ENCODE assay signal across 8 cellular contexts in genomic region chr6:166949533-166950442, GRCh38. TPM values are rescaled to one million over a fixed set of nuclear protein-coding genes. Genes with fewer than 3 reads are reported as not detected.
DNase-seq lines count a peak whose midpoint lies in the region; ATAC-seq and TF ChIP-seq lines count a peak whose summit lies in the region.

No MANE protein-coding gene starts in this region.

- H3K4me1 ChIP-seq in psoas muscle = no peaks in the 10 kb centered on the region
- H3K4me1 ChIP-seq in SJCRH30 = peaks cover 7% of the 10 kb centered on the region

- H3K36me3 ChIP-seq in psoas muscle (ENCODE audit: insufficient read depth in 1 of 2, low read depth in 1 of 2) = peaks cover 0 to 17% of the 10 kb centered on the region in 2 donors
- no peaks in the 10 kb centered on the region for H3K36me3 ChIP-seq in SJCRH30

- H3K9me3 ChIP-seq in psoas muscle (no peaks in the 10 kb centered on the region), SJCRH30 (replicated peaks) (no peaks in the 10 kb centered on the region)

- H3K27ac ChIP-seq in caudate nucleus (ENCODE audit: low read depth, low read length) = peak overlapping the region; percentile 21
- peak overlapping the region; percentile 9 for H3K27ac ChIP-seq in psoas muscle
- H3K27ac ChIP-seq in SJCRH30 = no peak overlapping the region

- DNase-seq in GM19238 (ENCODE audit: insufficient read length, low spot score) (peak; percentile 34), caudate nucleus (lab: John Stamatoyannopoulos, UW) (no peak), psoas muscle (no peak), SJCRH30 (no peak), AG08395 (ENCODE audit: low spot score) (no peak)

- ATAC-seq in HG03159 (IDR thresholded peaks at IDR 0.05; ENCODE audit: unreplicated experiment) (peak; percentile 14), psoas muscle (peak in 1 of 4 donors; percentile 21), HG03565 (IDR thresholded peaks at IDR 0.05; ENCODE audit: unreplicated experiment) (no peak), SK-N-SH treated with all-trans-retinoic acid at 6 μM for 48 hours (no peak)

- intact Hi-C loops in psoas muscle (cut with DNase I) = loop anchor here in 1 of 2 donors (5.0 kb wide), 1 partner anchor 162 kb away; no protein-coding TSS in a partner anchor

- H3K4me3 ChIP-seq in psoas muscle (no peak overlapping the region), SJCRH30 (no peak overlapping the region)

- no peak for TF ChIP-seq CTCF in psoas muscle (IDR thresholded peaks at IDR 0.05)

- 77 to 85% (median 82%) methylated on average over 9 of the region's 9 CpGs for WGBS in psoas muscle, 3 donors

- no peaks in the 10 kb centered on the region for H3K27me3 ChIP-seq in psoas muscle (ENCODE audit: insufficient read depth in 3 of 3, low read length in 2 of 3)
- H3K27me3 ChIP-seq in SJCRH30 = no peaks in the 10 kb centered on the region

TF ChIP-seq in SK-N-SH treated with all-trans-retinoic acid at 6 μM for 48 hours, 23 proteins besides CTCF, POLR2A, EP300 and RAD21:
- TF ChIP-seq TCF4 (CRISPR knock-in tag; IDR thresholded peaks at IDR 0.05; ENCODE audit: borderline replicate concordance) (no peak), ESRRG (CRISPR knock-in tag; IDR thresholded peaks at IDR 0.05) (no peak)

RNA-seq across cellular contexts. Expression of gene RNASET2, which starts 6.6 kb away (rescaled TPM):
- total RNA-seq in psoas muscle = 10 to 100 TPM in 1 of 4 donors, 1 to 10 TPM in 3; 2.8 to 10.1 (median 6.5) TPM
- polyA plus RNA-seq in psoas muscle = 1 to 10 TPM; 3.6 to 3.9 (median 3.7) TPM
- 17.2 and 18.9 TPM in 2 replicates for total RNA-seq in SJCRH30 (2014; rRNA removed; shearing (Covaris generic))

RNA-seq across cellular contexts. Expression of gene CEP43, which starts 49.4 kb away (rescaled TPM):
- 1 to 10 TPM; 3.0 to 7.9 (median 5.8) TPM for total RNA-seq in psoas muscle
- polyA plus RNA-seq in psoas muscle = 10 to 100 TPM in 1 of 3 donors, 1 to 10 TPM in 2; 3.7 to 18.8 (median 9.2) TPM
- 57.5 and 60.2 TPM in 2 replicates for total RNA-seq in SJCRH30 (2014; rRNA removed; shearing (Covaris generic))
